In genomic region chr14:88168025-88168424, GRCh38 we compare ENCODE assay signal across 16 cellular contexts.
DNase-seq lines count a peak whose midpoint lies in the region; ATAC-seq, FAIRE-seq and TF ChIP-seq lines count a peak whose summit lies in the region.
"Had no signal": no experiment of that assay in that cellular context is flagged by ENCODE, and none has a peak within 500 bp of the region (broad histone marks: within the 10 kb centered on the region; RNA-seq: fewer than 3 reads in every experiment).

No MANE protein-coding gene starts in this region.

- DNase-seq in GM23338 (ENCODE audit: low spot score) (no peak), osteocyte (ENCODE audit: extremely low spot score, unreplicated experiment) (peak; percentile 66), urothelium cell line (ENCODE audit: low spot score) (no peak), nucleus accumbens (lab: John Stamatoyannopoulos, UW) (no peak), psoas muscle (no peak), middle frontal gyrus (ENCODE audit: extremely low spot score, low spot score) (no peak)
- DNase-seq: C1 segment of cervical spinal cord, COR-L47, DMS 273 treated with DMSO at 0.1 percent for 48 hours had no signal

- peak overlapping the region; percentile 72; the same call in 1 of the 2 replicates for H2AFZ ChIP-seq in GM23338
- H2AFZ ChIP-seq: GM23248 had no signal

- no peaks in the 10 kb centered on the region for H3F3A ChIP-seq in GM23338 (replicated peaks; ENCODE audit: low read depth)

- H4K20me1 ChIP-seq in GM23338 (replicated peaks; ENCODE audit: insufficient read depth): no peaks in the 10 kb centered on the region

- H3K4me2 ChIP-seq in GM23338: no peak overlapping the region

- ATAC-seq in GM23338 (no peak), HG02642 (IDR thresholded peaks at IDR 0.05; ENCODE audit: poor library complexity, unreplicated experiment) (peak; percentile 12), psoas muscle (no peak)

- no peaks in the 10 kb centered on the region for H3K79me2 ChIP-seq in GM23338 (replicated peaks; ENCODE audit: insufficient read depth)

- TF ChIP-seq CTCF in GM23338 (conservative IDR thresholded peaks at IDR 0.05; ENCODE audit: low read depth in 2 of 2) (no peak), osteocyte (IDR thresholded peaks at IDR 0.05) (no peak), psoas muscle (IDR thresholded peaks at IDR 0.05) (no peak)

- WGBS in psoas muscle, 3 donors: 78 to 88% (median 81%) methylated on average over 7 of the region's 7 CpGs

- no peaks in the 10 kb centered on the region for H3K36me3 Mint-ChIP-seq in GM23338 (ENCODE audit: low read depth)
- H3K36me3 Mint-ChIP-seq in osteocyte (ENCODE audit: unreplicated experiment): no peaks in the 10 kb centered on the region
- H3K36me3 Mint-ChIP-seq: CD4-positive, CD25-positive, alpha-beta regulatory T cell had no signal

- H3K4me1 ChIP-seq in GM23338 (ENCODE audit: insufficient read depth) (no peaks in the 10 kb centered on the region), psoas muscle (no peaks in the 10 kb centered on the region)
- H3K4me1 ChIP-seq: BE2C had no signal

- H3K4me3 ChIP-seq in GM23338 (no peak overlapping the region), psoas muscle (no peak overlapping the region)
- H3K4me3 ChIP-seq: GM12878, GM23248 had no signal

- no peak overlapping the region for H3K4me3 Mint-ChIP-seq in GM23338
- H3K4me3 Mint-ChIP-seq in osteocyte (ENCODE audit: unreplicated experiment): no peak overlapping the region
- H3K4me3 Mint-ChIP-seq: CD4-positive, CD25-positive, alpha-beta regulatory T cell had no signal

- no peak overlapping the region for H3K27ac ChIP-seq in GM23338 (ENCODE audit: low read depth)
- no peak overlapping the region for H3K27ac ChIP-seq in psoas muscle
- H3K27ac ChIP-seq: GM23248 had no signal

- H3K27me3 Mint-ChIP-seq in GM23338 (ENCODE audit: insufficient read depth, low read depth, poor library complexity) (peaks cover 3% of the 10 kb centered on the region), osteocyte (ENCODE audit: unreplicated experiment) (peaks cover 2% of the 10 kb centered on the region)

- H3K27ac Mint-ChIP-seq in GM23338: no peak overlapping the region
- H3K27ac Mint-ChIP-seq in osteocyte (ENCODE audit: unreplicated experiment): no peak overlapping the region

- H3K9me2 ChIP-seq in GM23338 (ENCODE audit: insufficient read depth): peaks cover 6% of the 10 kb centered on the region; the same call in 1 of the 2 replicates

- H3K27me3 ChIP-seq in GM23338 (ENCODE audit: insufficient read depth) (no peaks in the 10 kb centered on the region), psoas muscle (ENCODE audit: insufficient read depth in 3 of 3, low read length in 2 of 3) (peaks cover 0 to 4% (median 0%) of the 10 kb centered on the region in 3 donors)
- H3K27me3 ChIP-seq: BE2C had no signal

- peak; percentile 48 for FAIRE-seq in urothelium cell line (lab: Jason Lieb, UNC)
- FAIRE-seq: A204.1, GM12878, H54 had no signal

- intact Hi-C loops in psoas muscle (cut with DNase I): loop anchor here in 1 of 2 donors (5.0 kb wide), 1 partner anchor 156 kb away; no protein-coding TSS in a partner anchor

- no peaks in the 10 kb centered on the region for H3K36me3 ChIP-seq in GM23338 (ENCODE audit: insufficient read depth)
- H3K36me3 ChIP-seq in psoas muscle (ENCODE audit: insufficient read depth in 1 of 2, low read depth in 1 of 2): no peaks in the 10 kb centered on the region
- H3K36me3 ChIP-seq: BE2C had no signal

- H3K9me3 Mint-ChIP-seq in GM23338 (no peaks in the 10 kb centered on the region), osteocyte (ENCODE audit: unreplicated experiment) (peaks cover 16% of the 10 kb centered on the region)

- H3K4me1 Mint-ChIP-seq in GM23338: peaks cover 8% of the 10 kb centered on the region; the same call in 2 of the 3 replicates
- no peaks in the 10 kb centered on the region for H3K4me1 Mint-ChIP-seq in osteocyte (ENCODE audit: unreplicated experiment)

- H3K9me3 ChIP-seq in psoas muscle: peaks cover 6% of the 10 kb centered on the region
- H3K9me3 ChIP-seq: BE2C had no signal

TF ChIP-seq in GM23338, 12 proteins besides CTCF, POLR2A, EP300 and RAD21 (continues in another document):
- TF ChIP-seq ZNF114 (CRISPR knock-in tag; IDR thresholded peaks at IDR 0.05) (no peak), POLR2AphosphoS5 (IDR thresholded peaks at IDR 0.05; ENCODE audit: low read depth) (no peak), CREB1 (CRISPR knock-in tag; IDR thresholded peaks at IDR 0.05; ENCODE audit: low read depth) (no peak), JUNB (IDR thresholded peaks at IDR 0.05; ENCODE audit: unreplicated experiment) (no peak), EZH2 (IDR thresholded peaks at IDR 0.05; ENCODE audit: low read depth, unreplicated experiment) (no peak), ZNF331 (CRISPR knock-in tag; IDR thresholded peaks at IDR 0.05; ENCODE audit: low read depth) (no peak), ZNF462 (CRISPR knock-in tag; IDR thresholded peaks at IDR 0.05) (no peak), ETS1 (IDR thresholded peaks at IDR 0.05) (no peak), NANOG (IDR thresholded peaks at IDR 0.05; ENCODE audit: borderline replicate concordance) (no peak), EZH2phosphoT487 (IDR thresholded peaks at IDR 0.05; ENCODE audit: unreplicated experiment) (no peak), STAT1 (IDR thresholded peaks at IDR 0.05; ENCODE audit: unreplicated experiment) (no peak)
